In genomic region chr7:30276203-30276900, GRCh38 we compare ENCODE assay signal across 7 cellular contexts. TPM values are rescaled to one million over a fixed set of nuclear protein-coding genes. Genes with fewer than 3 reads are reported as not detected.
DNase-seq lines count a peak whose midpoint lies in the region; ATAC-seq and TF ChIP-seq lines count a peak whose summit lies in the region.

No MANE protein-coding gene starts in this region.

- no peaks in the 10 kb centered on the region for H3K9me3 ChIP-seq in gastroesophageal sphincter

- no peak overlapping the region for H3K4me3 ChIP-seq in gastroesophageal sphincter

- H3K36me3 ChIP-seq in gastroesophageal sphincter, result no peaks in the 10 kb centered on the region

- WGBS in gastroesophageal sphincter (ENCODE audit: low coverage in 1 of 2), 2 donors, result 86 to 89% methylated on average over 4 to 8 of the region's 9 CpGs

- peak; percentile 30 for TF ChIP-seq CTCF in GM12801 (IDR thresholded peaks at IDR 0.05; ENCODE audit: extremely low read depth, insufficient read length)
- peak; percentile 43 to 74 (median 60) for TF ChIP-seq CTCF in gastroesophageal sphincter (IDR thresholded peaks at IDR 0.05)

- peaks cover 0 to 15% (median 0%) of the 10 kb centered on the region in 3 donors for H3K4me1 ChIP-seq in gastroesophageal sphincter

- ATAC-seq in HG03175 (IDR thresholded peaks at IDR 0.05; ENCODE audit: unreplicated experiment) (peak; percentile 58), gastroesophageal sphincter (no peak), GM19452 (IDR thresholded peaks at IDR 0.05; ENCODE audit: unreplicated experiment) (no peak)

- H3K27me3 ChIP-seq in gastroesophageal sphincter, result no peaks in the 10 kb centered on the region

- TF ChIP-seq EP300 in gastroesophageal sphincter (IDR thresholded peaks at IDR 0.05), result no peak

- DNase-seq in OCI-M1 (lab: John Stamatoyannopoulos, UW), result peak; percentile 65
- peak; percentile 9 for DNase-seq in activated effector memory CD4-positive, alpha-beta T cell treated with Interleukin-2 at 50 U/mL for 16 hours
- peak; percentile 80 for DNase-seq in pons (ENCODE audit: low spot score)

- H3K27ac ChIP-seq in gastroesophageal sphincter, result no peak overlapping the region

- TF ChIP-seq POLR2A in gastroesophageal sphincter (IDR thresholded peaks at IDR 0.05), result no peak

RNA-seq across cellular contexts. Expression of gene ZNRF2, which starts 8.0 kb away (rescaled TPM):
- 10 to 100 TPM; 12.5 to 20.9 (median 18.6) TPM for total RNA-seq in gastroesophageal sphincter

Comparison
In these comparisons a context has a peak if more than half of its experiments do, and no peak if none do; other contexts are left out.
1. DNase-seq: peak in every context shown above with its lines; median percentile 80 in pons; 65 in OCI-M1; 9 in activated effector memory CD4-positive, alpha-beta T cell treated with Interleukin-2 at 50 U/mL for 16 hours.